9 cellular contexts compared by ENCODE assay signal in genomic region chr7:71752171-71752935, GRCh38.
A peak's percentile ranks its signal among the peaks of the same experiment; 100 is the strongest.
DNase-seq lines count a peak whose midpoint lies in the region; ATAC-seq and TF ChIP-seq lines count a peak whose summit lies in the region.
"Had no signal": no experiment of that assay in that cellular context is flagged by ENCODE, and none has a peak within 500 bp of the region (broad histone marks: within the 10 kb centered on the region; RNA-seq: fewer than 3 reads in every experiment).

No MANE protein-coding gene starts in this region.

- 0 out of 2 replicates have a peak overlapping the region, but pooled peaks have one; percentile 16 for H3K4me2 ChIP-seq in PC-3 (ENCODE audit: low read length)

- H3K9me3 ChIP-seq in PC-3 (ENCODE audit: low read length) (no peaks in the 10 kb centered on the region), right lobe of liver (no peaks in the 10 kb centered on the region)

- intact Hi-C loops in PC-3 (cut with micrococcal nuclease) (no loop called here), right lobe of liver (cut with DNase I) (no loop called here)

- H3K27me3 ChIP-seq in PC-3 (ENCODE audit: low read length) (no peaks in the 10 kb centered on the region), right lobe of liver (peaks cover 0 to 7% of the 10 kb centered on the region in 2 donors)

- no TSS peak for BruUV-seq in PC-3 (replicated peaks; lab: Mats Ljungman, UMichigan)

- H3F3A ChIP-seq in PC-3 (ENCODE audit: low read length, unreplicated experiment): no peaks in the 10 kb centered on the region

- H3K36me3 Mint-ChIP-seq in chondrocyte (ENCODE audit: low read depth): no peaks in the 10 kb centered on the region

- H3K4me3 Mint-ChIP-seq in chondrocyte (ENCODE audit: unreplicated experiment): no peak overlapping the region
- H3K4me3 Mint-ChIP-seq: central memory CD8-positive, alpha-beta T cell had no signal

- H3K4me1 Mint-ChIP-seq in chondrocyte (ENCODE audit: low read depth): no peaks in the 10 kb centered on the region
- H3K4me1 Mint-ChIP-seq: central memory CD8-positive, alpha-beta T cell had no signal

- peaks cover 22% of the 10 kb centered on the region for H3K27me3 Mint-ChIP-seq in chondrocyte (ENCODE audit: low read depth)
- H3K27me3 Mint-ChIP-seq: central memory CD8-positive, alpha-beta T cell had no signal

- H3K4me1 ChIP-seq in PC-3 (ENCODE audit: insufficient read depth, low read length) (no peaks in the 10 kb centered on the region), right lobe of liver (no peaks in the 10 kb centered on the region)

- CTCF ChIA-PET in PC-3 (lab: Charles Lee): no interaction called here

- TF ChIP-seq POLR2A in right lobe of liver (IDR thresholded peaks at IDR 0.05): no peak

- DNase-seq in AG09319 (ENCODE audit: extremely low read depth, low read depth) (no peak), PC-3 (peak; percentile 37), chondrocyte (ENCODE audit: low spot score) (no peak), right lobe of liver (peak; percentile 64 to 77 (median 74)), superior temporal gyrus (ENCODE audit: extremely low spot score) (peak; percentile 59), GOT3 (lab: John Stamatoyannopoulos, UW) (no peak)
- DNase-seq in effector CD4-positive, alpha-beta T cell: no peak

- H3K36me3 ChIP-seq in PC-3 (ENCODE audit: low read depth, low read length) (no peaks in the 10 kb centered on the region), right lobe of liver (no peaks in the 10 kb centered on the region)

- TF ChIP-seq CTCF in AG09319 (IDR thresholded peaks at IDR 0.05; ENCODE audit: low read depth, low read length) (peak; percentile 42), PC-3 (conservative IDR thresholded peaks at IDR 0.05; ENCODE audit: low read depth, low read length) (peak; percentile 60), chondrocyte (IDR thresholded peaks at IDR 0.05) (peak; percentile 98), right lobe of liver (IDR thresholded peaks at IDR 0.05) (peak; percentile 53 to 90 (median 74))

- no peak overlapping the region for H3K27ac ChIP-seq in PC-3 (ENCODE audit: low read length)
- H3K27ac ChIP-seq in right lobe of liver: no peak overlapping the region

- WGBS in right lobe of liver (ENCODE audit: insufficient coverage, low coverage, low lambda C conversion rate, missing lambda C conversion rate): 29% methylated on average over 9 of the region's 43 CpGs

- H3K79me2 ChIP-seq in PC-3 (ENCODE audit: low read length): no peaks in the 10 kb centered on the region

- H3K4me3 ChIP-seq in PC-3 (ENCODE audit: low read length) (no peak overlapping the region), right lobe of liver (no peak overlapping the region)

- no peak overlapping the region for H3K27ac Mint-ChIP-seq in chondrocyte (ENCODE audit: unreplicated experiment)

- H4K20me1 ChIP-seq in PC-3 (ENCODE audit: low read length): no peaks in the 10 kb centered on the region

- no peak overlapping the region for H3K9ac ChIP-seq in PC-3 (ENCODE audit: low read length)

- POLR2A ChIA-PET in PC-3 (lab: Charles Lee; ENCODE audit: unreplicated experiment): no interaction called here

- H2AFZ ChIP-seq in PC-3 (ENCODE audit: low read length): no peak overlapping the region

- H3K9me2 ChIP-seq in PC-3 (replicated peaks; ENCODE audit: low read length): no peaks in the 10 kb centered on the region

- H3K9me3 Mint-ChIP-seq in chondrocyte (ENCODE audit: low read depth): peaks cover 11% of the 10 kb centered on the region

- ATAC-seq in GM21723 (IDR thresholded peaks at IDR 0.05; ENCODE audit: unreplicated experiment) (peak; percentile 52), PC-3 (peak; percentile 77), right lobe of liver (peak; percentile 91 to 97 (median 93))

Comparison
In these comparisons a context has a peak if more than half of its experiments do, and no peak if none do; other contexts are left out.
1. DNase-seq: peak in PC-3 (single experiment), right lobe of liver (3 of 3) and superior temporal gyrus (single experiment); none in AG09319 (single experiment), chondrocyte (single experiment), GOT3 (single experiment) and effector CD4-positive, alpha-beta T cell (single experiment).
2. CTCF ChIP-seq: peak in every context shown above with its lines; median percentile 98 in chondrocyte; 74 in right lobe of liver; 60 in PC-3; 42 in AG09319.
3. Peak in every context shown above with its lines, with median percentiles within 50 percentile points of each other: ATAC-seq.